ENCODE assay signal across 15 cellular contexts in the genomic region with DNA sequence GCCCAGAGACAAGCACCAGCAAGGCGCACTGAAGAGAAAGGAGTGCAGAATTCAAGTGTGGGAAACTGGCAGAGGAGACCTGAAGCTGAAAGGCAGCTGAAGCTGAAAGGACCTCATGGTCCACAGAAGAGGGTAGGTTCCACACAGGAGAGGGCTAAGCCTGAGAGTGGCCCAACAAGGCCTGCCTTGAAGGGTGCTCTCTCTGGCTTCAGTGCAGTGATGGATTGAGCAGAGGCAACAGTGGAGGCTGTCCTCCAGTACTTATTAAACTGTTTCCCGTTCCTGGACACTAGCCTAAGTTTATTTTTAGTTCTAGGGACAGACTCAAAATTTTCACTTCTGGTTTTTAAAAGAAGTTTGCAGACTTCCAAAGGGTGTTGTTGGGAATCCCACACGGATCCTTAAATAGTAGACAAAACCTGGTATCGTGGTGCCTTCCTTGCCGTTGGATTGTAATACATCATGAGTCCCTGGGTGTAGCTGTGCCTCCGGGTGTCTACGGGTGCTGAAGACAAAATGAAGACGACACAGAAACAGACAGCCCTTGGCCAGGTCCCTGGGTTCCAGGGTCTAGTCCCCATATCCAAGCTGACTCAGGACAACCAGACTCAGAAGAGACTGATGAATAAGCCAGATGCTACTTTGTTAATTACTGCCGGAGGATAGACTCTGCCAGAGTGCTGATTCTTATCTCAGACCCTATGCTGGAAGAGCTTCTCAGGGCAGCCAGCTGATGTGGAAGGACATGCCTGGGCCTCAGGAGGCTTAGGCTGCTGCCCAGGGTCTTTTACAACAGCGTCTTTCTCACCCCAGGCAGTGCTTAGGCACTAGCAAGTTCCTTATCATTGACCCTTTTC. TPM values are rescaled to one million over a fixed set of nuclear protein-coding genes. Genes with fewer than 3 reads are reported as not detected.
DNase-seq lines count a peak whose midpoint lies in the region; ATAC-seq and TF ChIP-seq lines count a peak whose summit lies in the region.
"Had no signal": no experiment of that assay in that cellular context is flagged by ENCODE, and none has a peak within 500 bp of the region (broad histone marks: within the 10 kb centered on the region; RNA-seq: fewer than 3 reads in every experiment).

No MANE protein-coding gene starts in this region.

- H3K4me3 ChIP-seq in heart right ventricle (no peak overlapping the region), thoracic aorta (peak overlapping the region; percentile 25)
- H3K4me3 ChIP-seq: mucosa of descending colon had no signal

- peak overlapping the region in 4 of 10 donors; percentile 7 to 55 (median 24) for H3K27ac ChIP-seq in heart right ventricle
- H3K27ac ChIP-seq in thoracic aorta = peak overlapping the region in 1 of 2 donors; percentile 38
- H3K27ac ChIP-seq: 22Rv1 had no signal

- no peaks in the 10 kb centered on the region for H3K36me3 Mint-ChIP-seq in WTC11

- intact Hi-C loops in heart right ventricle (cut with DNase I) = no loop called here

- DNase-seq in NCI-H1694 treated with DMSO at 0.1 percent for 48 hours (lab: John Stamatoyannopoulos, UW) = peak; percentile 26
- DNase-seq in NCI-H1694 (lab: John Stamatoyannopoulos, UW) = no peak
- DNase-seq in WTC11 (ENCODE audit: low spot score) = no peak
- DNase-seq in heart right ventricle = no peak
- no peak for DNase-seq in thoracic aorta (ENCODE audit: low spot score)
- no peak for DNase-seq in NCI-H1092 (lab: John Stamatoyannopoulos, UW)
- DNase-seq: activated B cell treated with CpG ODN at 0.5 μM for 24 hours; amniotic stem cell; Caco-2; effector memory CD8-positive, alpha-beta T cell; GOT3; mucosa of descending colon had no signal

- H3K27me3 ChIP-seq in heart right ventricle (no peaks in the 10 kb centered on the region), thoracic aorta (replicated peaks; ENCODE audit: insufficient read depth) (no peaks in the 10 kb centered on the region)

- peaks cover 16% of the 10 kb centered on the region for H3K4me1 Mint-ChIP-seq in WTC11
- H3K4me1 Mint-ChIP-seq: activated B cell treated with CpG ODN at 0.5 μM for 24 hours had no signal

- H3K4me1 ChIP-seq in heart right ventricle (peaks cover 0 to 45% (median 19%) of the 10 kb centered on the region in 9 donors), thoracic aorta (ENCODE audit: control insufficient read depth in 1 of 2, low read depth in 2 of 2) (peaks cover 20 to 37% of the 10 kb centered on the region in 2 donors)
- H3K4me1 ChIP-seq: Caco-2 had no signal

- ATAC-seq in WTC11 = no peak
- ATAC-seq in heart right ventricle = peak; percentile 21 to 53 (median 37)
- no peak for ATAC-seq in thoracic aorta (ENCODE audit: insufficient number of reproducible peaks, low FRiP score, low read depth)
- no peak for ATAC-seq in HG02763 (IDR thresholded peaks at IDR 0.05; ENCODE audit: unreplicated experiment)
- no peak for ATAC-seq in HG03097 (IDR thresholded peaks at IDR 0.05; ENCODE audit: low FRiP score, unreplicated experiment)
- ATAC-seq: effector memory CD8-positive, alpha-beta T cell; mucosa of descending colon had no signal

- no peaks in the 10 kb centered on the region for H3K27me3 Mint-ChIP-seq in WTC11 (ENCODE audit: low read depth)

- H3K4me3 Mint-ChIP-seq in WTC11 = no peak overlapping the region
- H3K4me3 Mint-ChIP-seq: activated B cell treated with CpG ODN at 0.5 μM for 24 hours; effector memory CD8-positive, alpha-beta T cell had no signal

- no peak for TF ChIP-seq CTCF in WTC11 (IDR thresholded peaks at IDR 0.05)
- no peak for TF ChIP-seq CTCF in heart right ventricle (IDR thresholded peaks at IDR 0.05)
- no peak for TF ChIP-seq CTCF in thoracic aorta (IDR thresholded peaks at IDR 0.05)

- 0 out of 2 replicates have a peak overlapping the region, but pooled peaks have one; percentile 3 for H3K27ac Mint-ChIP-seq in WTC11
- H3K27ac Mint-ChIP-seq: activated B cell treated with CpG ODN at 0.5 μM for 24 hours; effector memory CD8-positive, alpha-beta T cell had no signal

- no peaks in the 10 kb centered on the region for H3K9me3 ChIP-seq in heart right ventricle
- no peaks in the 10 kb centered on the region for H3K9me3 ChIP-seq in thoracic aorta
- H3K9me3 ChIP-seq: Caco-2, mucosa of descending colon had no signal

- POLR2A ChIA-PET in WTC11 (lab: Charles Lee) = no interaction called here

- CTCF ChIA-PET in WTC11 (lab: Charles Lee) = interaction anchor here (0.6 kb wide), 1 partner anchor 96 kb away, joined by 3 read pairs; no protein-coding TSS in a partner anchor

- H3K9me3 Mint-ChIP-seq in WTC11 = no peaks in the 10 kb centered on the region
- H3K9me3 Mint-ChIP-seq: activated B cell treated with CpG ODN at 0.5 μM for 24 hours; effector memory CD8-positive, alpha-beta T cell had no signal

- 39 to 46% methylated on average over 10 of the region's 10 CpGs for WGBS in heart right ventricle, 2 donors

- H3K36me3 ChIP-seq in heart right ventricle = no peaks in the 10 kb centered on the region
- H3K36me3 ChIP-seq in thoracic aorta = no peaks in the 10 kb centered on the region

TF ChIP-seq in WTC11, 78 proteins besides CTCF, POLR2A, EP300 and RAD21:
- no peak for TF ChIP-seq MXD4 (CRISPR knock-in tag; IDR thresholded peaks at IDR 0.05; ENCODE audit: borderline replicate concordance)

RNA-seq across cellular contexts. Expression of gene CMTM4, which starts 7.0 kb away (rescaled TPM):
- total RNA-seq in WTC11 (2021) (56.2 to 60.6 TPM (median 58.5 TPM) in 3 replicates), heart right ventricle (10 to 100 TPM in 8 of 10 donors, 1 to 10 TPM in 2; 7.3 to 14.6 (median 12.1) TPM), thoracic aorta (10 to 100 TPM; 12.0 to 25.7 TPM)
- polyA plus RNA-seq in heart right ventricle = 1 to 10 TPM; 4.5 to 4.6 TPM

RNA-seq across cellular contexts. Expression of gene DYNC1LI2, which starts 47.8 kb away (rescaled TPM):
- total RNA-seq in WTC11 (2021) (82.7 to 89.8 TPM (median 89.7 TPM) in 3 replicates), heart right ventricle (100 to 1,000 TPM in 2 of 10 donors, 10 to 100 TPM in 8; 70.4 to 109 (median 89.0) TPM), thoracic aorta (100 to 1,000 TPM; 110 to 200 TPM)
- polyA plus RNA-seq in heart right ventricle = 10 to 100 TPM; 27.2 to 53.9 TPM

Comparison
In these comparisons a context has a peak if more than half of its experiments do, and no peak if none do; other contexts are left out.
1. ATAC-seq: peak in heart right ventricle (8 of 8); none in WTC11 (single experiment), thoracic aorta (single experiment), HG02763 (single experiment) and HG03097 (single experiment).